21 cellular contexts compared by ENCODE assay signal in the genomic region with DNA sequence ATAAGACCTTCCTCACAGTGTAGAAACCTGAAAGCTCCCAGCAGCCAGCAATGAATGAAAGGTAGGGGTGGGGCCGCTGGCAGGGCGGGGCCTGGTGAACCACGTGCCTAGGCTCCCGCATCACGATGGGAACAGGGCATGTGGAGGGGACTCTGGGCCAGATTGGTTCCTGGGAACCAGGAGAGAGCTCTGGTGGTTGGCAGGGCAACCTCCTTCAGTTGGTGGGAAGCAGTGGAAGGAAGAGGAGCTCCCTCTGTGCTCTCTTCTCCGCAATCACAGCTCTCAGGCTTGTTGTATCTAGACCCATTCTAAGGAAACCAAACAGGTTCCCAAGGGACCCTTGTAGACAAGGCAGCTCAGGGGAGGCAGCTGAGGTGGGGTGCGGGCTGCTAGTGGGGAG. TPM values are rescaled to one million over a fixed set of nuclear protein-coding genes. Genes with fewer than 3 reads are reported as not detected.
DNase-seq lines count a peak whose midpoint lies in the region; ATAC-seq, FAIRE-seq and TF ChIP-seq lines count a peak whose summit lies in the region.
"Had no signal": no experiment of that assay in that cellular context is flagged by ENCODE, and none has a peak within 500 bp of the region (broad histone marks: within the 10 kb centered on the region; RNA-seq: fewer than 3 reads in every experiment).

No MANE protein-coding gene starts in this region.

- in situ Hi-C loops in HepG2 (cut with HindIII; ENCODE audit: extremely low pct_ligation_motif_present, low pct_unique_long_range_greater_than_20kb), result no loop called here

- H4K8ac ChIP-seq in mesendoderm (ENCODE audit: low read depth, low read length), result no peak overlapping the region

- H2BK15ac ChIP-seq in mesendoderm (replicated peaks; ENCODE audit: low read depth), result no peak overlapping the region

- H4K5ac ChIP-seq in mesendoderm (ENCODE audit: low read length), result no peak overlapping the region

- H3K27me3 ChIP-seq in HepG2 (ENCODE audit: control insufficient read depth in 1 of 2, insufficient read depth in 2 of 2, low read length in 2 of 2), result no peaks in the 10 kb centered on the region
- no peaks in the 10 kb centered on the region for H3K27me3 ChIP-seq in right lobe of liver
- H3K27me3 ChIP-seq in mesendoderm (ENCODE audit: insufficient read depth, low read length, poor library complexity), result no peaks in the 10 kb centered on the region
- H3K27me3 ChIP-seq: breast epithelium, sigmoid colon, upper lobe of left lung had no signal

- no peaks in the 10 kb centered on the region for H3K27me3 Mint-ChIP-seq in dendritic cell treated with granulocyte-macrophage colony-stimulating factor and Interleukin-4, amounts not matched to agents 40 ng/mL and 50 ng/mL, for 4 days
- H3K27me3 Mint-ChIP-seq: activated CD8-positive, alpha-beta memory T cell treated with anti-CD3 and anti-CD28 coated beads, Interleukin-2, amount 10 ng/mL, durations not matched to agents 7 days and 5 days had no signal

- peaks cover 50% of the 10 kb centered on the region for H3K36me3 Mint-ChIP-seq in dendritic cell treated with granulocyte-macrophage colony-stimulating factor and Interleukin-4, amounts not matched to agents 40 ng/mL and 50 ng/mL, for 4 days (ENCODE audit: low read depth)

- H2AFZ ChIP-seq in HepG2 (ENCODE audit: low read length), result no peak overlapping the region

- H3K27ac ChIP-seq in HepG2 (ENCODE audit: extremely low read length, insufficient read depth, low read length) (no peak overlapping the region), right lobe of liver (no peak overlapping the region), mesendoderm (ENCODE audit: low read depth, low read length) (no peak overlapping the region)
- H3K27ac ChIP-seq: epithelial cell of prostate, sigmoid colon had no signal

- CTCF ChIA-PET in HepG2 (lab: Yijun Ruan, JAX; ENCODE audit: low intra/inter-chr PET ratio, low total read pairs), result no interaction called here

- no peaks in the 10 kb centered on the region for H3K9me3 Mint-ChIP-seq in dendritic cell treated with granulocyte-macrophage colony-stimulating factor and Interleukin-4, amounts not matched to agents 40 ng/mL and 50 ng/mL, for 4 days

- no peak overlapping the region for H3K56ac ChIP-seq in mesendoderm (ENCODE audit: low read length)

- H3K4me2 ChIP-seq in HepG2 (ENCODE audit: low read depth, low read length), result no peak overlapping the region
- no peak overlapping the region for H3K4me2 ChIP-seq in mesendoderm (ENCODE audit: low read length)
- H3K4me2 ChIP-seq: SK-N-SH had no signal

- H3K4me1 ChIP-seq in HepG2 (ENCODE audit: insufficient read depth, low read length) (peaks cover 34% of the 10 kb centered on the region), right lobe of liver (peaks cover 0 to 30% (median 13%) of the 10 kb centered on the region in 4 donors), mesendoderm (ENCODE audit: control insufficient read depth, low read depth, low read length) (peaks cover 3% of the 10 kb centered on the region)

- H3K36me3 ChIP-seq in HepG2 (replicated peaks in 1 of 2; ENCODE audit: control insufficient read depth in 1 of 2, insufficient read depth in 2 of 2, low read length in 2 of 2) (peaks cover 18 to 73% of the 10 kb centered on the region in 2 experiments), right lobe of liver (peaks cover 0 to 10% (median 2%) of the 10 kb centered on the region in 4 donors), mesendoderm (ENCODE audit: control insufficient read depth, insufficient read depth, low read length) (no peaks in the 10 kb centered on the region)
- H3K36me3 ChIP-seq: breast epithelium had no signal

- TF ChIP-seq CTCF in HepG2 (CRISPR knock-in tag; IDR thresholded peaks at IDR 0.05) (no peak), right lobe of liver (IDR thresholded peaks at IDR 0.05) (no peak)

- no peak overlapping the region for H2AK5ac ChIP-seq in mesendoderm (ENCODE audit: low read length)

- no peak for FAIRE-seq in HepG2 (lab: Jason Lieb, UNC)
- FAIRE-seq in RCC 7860 (lab: Jason Lieb, UNC), result no peak

- H3K9ac ChIP-seq in HepG2 (ENCODE audit: insufficient read depth, low read depth, low read length), result no peak overlapping the region
- no peak overlapping the region for H3K9ac ChIP-seq in mesendoderm (ENCODE audit: low read length)
- H3K9ac ChIP-seq: SK-N-SH had no signal

- H3K4me3 ChIP-seq in HepG2 (replicated peaks in 1 of 3; ENCODE audit: insufficient read depth in 1 of 3, low read depth in 2 of 3, low read length in 3 of 3), result no peak overlapping the region
- H3K4me3 ChIP-seq in right lobe of liver, result no peak overlapping the region
- H3K4me3 ChIP-seq in mesendoderm (ENCODE audit: low read length), result no peak overlapping the region
- H3K4me3 ChIP-seq: breast epithelium, sigmoid colon, upper lobe of left lung had no signal

- intact Hi-C loops in HepG2 (cut with micrococcal nuclease; ENCODE audit: unreplicated experiment) (no loop called here), right lobe of liver (cut with DNase I) (no loop called here)
- intact Hi-C loops in dendritic cell treated with granulocyte-macrophage colony-stimulating factor and Interleukin-4, amounts not matched to agents 40 ng/mL and 50 ng/mL, for 4 days (cut with micrococcal nuclease), result no loop called here

- no peak for TF ChIP-seq RAD21 in HepG2 (CRISPR knock-in tag; IDR thresholded peaks at IDR 0.05)

- H3K79me1 ChIP-seq in mesendoderm (ENCODE audit: low read length), result peaks cover 27% of the 10 kb centered on the region

- no peak overlapping the region for H3K23ac ChIP-seq in mesendoderm (ENCODE audit: low read length)

- ATAC-seq in HepG2 (no peak), right lobe of liver (no peak), HG03469 (IDR thresholded peaks at IDR 0.05; ENCODE audit: unreplicated experiment) (no peak)
- ATAC-seq: activated CD8-positive, alpha-beta memory T cell treated with anti-CD3 and anti-CD28 coated beads, Interleukin-2, amount 10 ng/mL, durations not matched to agents 7 days and 5 days; stimulated activated naive CD8-positive, alpha-beta T cell treated with anti-CD3 and anti-CD28 coated beads, Interleukin-15, Interleukin-2, amounts not matched to agents 100 U/mL and 50 U/mL, for 24 hours had no signal

- H3K79me2 ChIP-seq in HepG2 (ENCODE audit: insufficient read depth, low read length), result peaks cover 84% of the 10 kb centered on the region
- H3K79me2 ChIP-seq in mesendoderm (ENCODE audit: control insufficient read depth, insufficient read depth, low read length), result peaks cover 54% of the 10 kb centered on the region

- WGBS in HepG2 (ENCODE audit: low lambda C conversion rate), result 95% methylated on average over 7 of the region's 7 CpGs
- WGBS in right lobe of liver (ENCODE audit: insufficient coverage, low coverage, low lambda C conversion rate, missing lambda C conversion rate), result no CpG with 5 or more reads among the region's 7 CpGs
- WGBS in mesendoderm (ENCODE audit: extremely low coverage, insufficient coverage, low lambda C conversion rate), result no CpG with 5 or more reads among the region's 7 CpGs

- TF ChIP-seq POLR2A in HepG2 (IDR thresholded peaks at IDR 0.05; ENCODE audit: insufficient read depth in 1 of 2, low read depth in 2 of 2, low read length in 2 of 2) (no peak), right lobe of liver (IDR thresholded peaks at IDR 0.05) (no peak)

- H2BK120ac ChIP-seq in mesendoderm (ENCODE audit: low read depth, low read length), result no peak overlapping the region

- POLR2A ChIA-PET in HepG2 (lab: Yijun Ruan, JAX), result interaction anchor here (0.7 to 1.3 kb wide), 3 partner anchors 9 to 58 kb away, joined by 3 to 5 read pairs (median 3); a partner anchor contains a TSS

- no TSS peak for BruUV-seq in HepG2 (replicated peaks; lab: Mats Ljungman, UMichigan)

- no peaks in the 10 kb centered on the region for H3K9me3 ChIP-seq in HepG2 (ENCODE audit: low read length)
- H3K9me3 ChIP-seq in right lobe of liver, result no peaks in the 10 kb centered on the region
- H3K9me3 ChIP-seq: breast epithelium, sigmoid colon, SK-N-SH, upper lobe of left lung had no signal

- no peak overlapping the region for H3K4ac ChIP-seq in mesendoderm (ENCODE audit: low read depth, low read length)

- no peak overlapping the region for H3K18ac ChIP-seq in mesendoderm (ENCODE audit: low read length)

- H3K27ac Mint-ChIP-seq in dendritic cell treated with granulocyte-macrophage colony-stimulating factor and Interleukin-4, amounts not matched to agents 40 ng/mL and 50 ng/mL, for 4 days, result peak overlapping the region; percentile 63
- H3K27ac Mint-ChIP-seq: activated CD8-positive, alpha-beta memory T cell treated with anti-CD3 and anti-CD28 coated beads, Interleukin-2, amount 10 ng/mL, durations not matched to agents 7 days and 5 days had no signal

- peaks cover 75% of the 10 kb centered on the region for H3K4me1 Mint-ChIP-seq in dendritic cell treated with granulocyte-macrophage colony-stimulating factor and Interleukin-4, amounts not matched to agents 40 ng/mL and 50 ng/mL, for 4 days (ENCODE audit: low read depth)

- TF ChIP-seq EP300 in HepG2 (IDR thresholded peaks at IDR 0.05; ENCODE audit: low read depth in 2 of 2, low read length in 2 of 2) (no peak), HepG2 (CRISPR knock-in tag; IDR thresholded peaks at IDR 0.05; ENCODE audit: borderline replicate concordance) (no peak)

- DNase-seq in HepG2 (ENCODE audit: low spot score) (no peak), right lobe of liver (no peak), mesendoderm (peak; percentile 55), NCI-H82 treated with DMSO at 0.1 percent for 48 hours (lab: John Stamatoyannopoulos, UW; ENCODE audit: unreplicated experiment) (no peak), RCC 7860 (ENCODE audit: low spot score) (no peak), KG1 (lab: John Stamatoyannopoulos, UW) (no peak)
- DNase-seq: 8988T; activated CD4-positive, alpha-beta T cell treated with anti-CD3 and anti-CD28 coated beads for 4 hours; activated CD8-positive, alpha-beta memory T cell treated with anti-CD3 and anti-CD28 coated beads, Interleukin-2, amount 10 ng/mL, durations not matched to agents 7 days and 5 days; GF-D8; NCI-H1092; NCI-H2029 treated with DMSO at 0.1 percent for 48 hours; NCI-H446 treated with DMSO at 0.1 percent for 48 hours; sigmoid colon; SK-N-SH; stimulated activated naive CD8-positive, alpha-beta T cell treated with anti-CD3 and anti-CD28 coated beads, Interleukin-15, Interleukin-2, amounts not matched to agents 100 U/mL and 50 U/mL, for 24 hours had no signal

- no peak overlapping the region for H2BK5ac ChIP-seq in mesendoderm (ENCODE audit: low read length)

- H3K4me3 Mint-ChIP-seq in dendritic cell treated with granulocyte-macrophage colony-stimulating factor and Interleukin-4, amounts not matched to agents 40 ng/mL and 50 ng/mL, for 4 days, result no peak overlapping the region
- H3K4me3 Mint-ChIP-seq: activated CD8-positive, alpha-beta memory T cell treated with anti-CD3 and anti-CD28 coated beads, Interleukin-2, amount 10 ng/mL, durations not matched to agents 7 days and 5 days had no signal

- H4K20me1 ChIP-seq in HepG2 (ENCODE audit: insufficient read depth, low read length), result peaks cover 77% of the 10 kb centered on the region

RNA-seq across cellular contexts. Expression of a gene that starts 10.5 kb away (rescaled TPM):
- total RNA-seq in HepG2 (2016; rRNA removed; fragmentation: Illumina TruSeq; extraction: Trizol) (69.8 and 93.1 TPM in 2 replicates), right lobe of liver (10 to 100 TPM; 19.2 to 31.7 (median 27.8) TPM)
- total RNA-seq in HepG2 (2016; cell fraction: cytosol; rRNA removed; fragmentation: Illumina TruSeq; extraction: Trizol; ENCODE audit: low read depth), result 52.6 and 57.4 TPM in 2 replicates
- 76.8 and 80.6 TPM in 2 replicates for total RNA-seq in HepG2 (2016; cell fraction: insoluble cytoplasmic fraction; rRNA removed; fragmentation: Illumina TruSeq; extraction: Trizol)
- 41.5 and 45.8 TPM in 2 replicates for total RNA-seq in HepG2 (2016; cell fraction: membrane; rRNA removed; fragmentation: Illumina TruSeq; extraction: Trizol)
- total RNA-seq in HepG2 (2016; cell fraction: nucleus; rRNA removed; fragmentation: Illumina TruSeq; extraction: Trizol), result 84.5 and 97.4 TPM in 2 replicates
- 51.5 and 52.3 TPM in 2 replicates for polyA plus RNA-seq in HepG2 (2011; rRNA removed)
- polyA plus RNA-seq in HepG2 (2011; cell fraction: cytosol; rRNA removed), result 25.4 and 28.7 TPM in 2 replicates
- polyA plus RNA-seq in HepG2 (2011; cell fraction: nucleus; rRNA removed), result 184 and 204 TPM in 2 replicates
- polyA plus RNA-seq in HepG2 (2012), result 70.4 and 97.1 TPM in 2 replicates
- polyA plus RNA-seq in HepG2 (2016; cell fraction: cytosol; fragmentation: Illumina TruSeq; extraction: Trizol; ENCODE audit: low read depth), result 4.7 and 5.8 TPM in 2 replicates
- polyA plus RNA-seq in HepG2 (2016; cell fraction: insoluble cytoplasmic fraction; fragmentation: Illumina TruSeq; extraction: Trizol; ENCODE audit: low read depth), result 87.5 and 99.8 TPM in 2 replicates
- polyA plus RNA-seq in HepG2 (2016; cell fraction: membrane; fragmentation: Illumina TruSeq; extraction: Trizol; ENCODE audit: low read depth), result 11.1 and 11.7 TPM in 2 replicates
- 238 and 249 TPM in 2 replicates for polyA plus RNA-seq in HepG2 (2016; cell fraction: nucleus; fragmentation: Illumina TruSeq; extraction: Trizol; ENCODE audit: insufficient read depth, low read depth)
- 58.5 and 111 TPM in 2 replicates for polyA minus RNA-seq in HepG2 (2011; rRNA and poly(A)+ RNA removed; ENCODE audit: low replicate concordance)
- polyA minus RNA-seq in HepG2 (2011; cell fraction: cytosol; rRNA and poly(A)+ RNA removed), result 31.9 and 47.6 TPM in 2 replicates
- 134 and 143 TPM in 2 replicates for polyA minus RNA-seq in HepG2 (2011; cell fraction: nucleus; rRNA and poly(A)+ RNA removed)
- 34.7 TPM for polyA plus RNA-seq in mesendoderm (2013, experiment 1 of 2)
- 35.7 TPM for polyA plus RNA-seq in mesendoderm (2013, experiment 2 of 2)

RNA-seq across cellular contexts. Expression of a gene that starts 46.8 kb away (rescaled TPM):
- total RNA-seq in HepG2 (2016; rRNA removed; fragmentation: Illumina TruSeq; extraction: Trizol) (12.6 and 15.4 TPM in 2 replicates), right lobe of liver (10 to 100 TPM in 1 of 6 experiments, 1 to 10 TPM in 5; 7.5 to 11.2 (median 8.4) TPM)
- total RNA-seq in HepG2 (2016; cell fraction: cytosol; rRNA removed; fragmentation: Illumina TruSeq; extraction: Trizol; ENCODE audit: low read depth), result 9.2 and 9.5 TPM in 2 replicates
- 14.1 and 14.7 TPM in 2 replicates for total RNA-seq in HepG2 (2016; cell fraction: insoluble cytoplasmic fraction; rRNA removed; fragmentation: Illumina TruSeq; extraction: Trizol)
- 8.1 and 9.4 TPM in 2 replicates for total RNA-seq in HepG2 (2016; cell fraction: membrane; rRNA removed; fragmentation: Illumina TruSeq; extraction: Trizol)
- 16.3 and 18.0 TPM in 2 replicates for total RNA-seq in HepG2 (2016; cell fraction: nucleus; rRNA removed; fragmentation: Illumina TruSeq; extraction: Trizol)
- 51.0 and 54.5 TPM in 2 replicates for polyA plus RNA-seq in HepG2 (2011; rRNA removed)
- 32.5 and 55.6 TPM in 2 replicates for polyA plus RNA-seq in HepG2 (2011; cell fraction: cytosol; rRNA removed)
- polyA plus RNA-seq in HepG2 (2011; cell fraction: nucleus; rRNA removed), result 105 and 118 TPM in 2 replicates
- 18.4 and 20.0 TPM in 2 replicates for polyA plus RNA-seq in HepG2 (2012)
- 1.5 and 2.3 TPM in 2 replicates for polyA plus RNA-seq in HepG2 (2016; cell fraction: cytosol; fragmentation: Illumina TruSeq; extraction: Trizol; ENCODE audit: low read depth)
- polyA plus RNA-seq in HepG2 (2016; cell fraction: insoluble cytoplasmic fraction; fragmentation: Illumina TruSeq; extraction: Trizol; ENCODE audit: low read depth), result 22.3 and 23.7 TPM in 2 replicates
- 3.7 and 4.9 TPM in 2 replicates for polyA plus RNA-seq in HepG2 (2016; cell fraction: membrane; fragmentation: Illumina TruSeq; extraction: Trizol; ENCODE audit: low read depth)
- 47.6 and 49.5 TPM in 2 replicates for polyA plus RNA-seq in HepG2 (2016; cell fraction: nucleus; fragmentation: Illumina TruSeq; extraction: Trizol; ENCODE audit: insufficient read depth, low read depth)
- 44.8 and 70.9 TPM in 2 replicates for polyA minus RNA-seq in HepG2 (2011; rRNA and poly(A)+ RNA removed; ENCODE audit: low replicate concordance)
- 14.6 and 17.4 TPM in 2 replicates for polyA minus RNA-seq in HepG2 (2011; cell fraction: cytosol; rRNA and poly(A)+ RNA removed)
- 42.8 and 50.6 TPM in 2 replicates for polyA minus RNA-seq in HepG2 (2011; cell fraction: nucleus; rRNA and poly(A)+ RNA removed)
- polyA plus RNA-seq in mesendoderm (2013, experiment 1 of 2), result 8.5 TPM
- 8.7 TPM for polyA plus RNA-seq in mesendoderm (2013, experiment 2 of 2)

RNA-seq across cellular contexts. Expression of a gene that starts 57.3 kb away (rescaled TPM):
- total RNA-seq in HepG2 (2016; rRNA removed; fragmentation: Illumina TruSeq; extraction: Trizol) (80.4 and 84.2 TPM in 2 replicates), right lobe of liver (10 to 100 TPM; 14.9 to 47.7 (median 15.9) TPM)
- 18.1 and 20.7 TPM in 2 replicates for total RNA-seq in HepG2 (2016; cell fraction: cytosol; rRNA removed; fragmentation: Illumina TruSeq; extraction: Trizol; ENCODE audit: low read depth)
- 79.1 and 84.4 TPM in 2 replicates for total RNA-seq in HepG2 (2016; cell fraction: insoluble cytoplasmic fraction; rRNA removed; fragmentation: Illumina TruSeq; extraction: Trizol)
- 44.8 and 49.7 TPM in 2 replicates for total RNA-seq in HepG2 (2016; cell fraction: membrane; rRNA removed; fragmentation: Illumina TruSeq; extraction: Trizol)
- 64.8 and 79.0 TPM in 2 replicates for total RNA-seq in HepG2 (2016; cell fraction: nucleus; rRNA removed; fragmentation: Illumina TruSeq; extraction: Trizol)
- polyA plus RNA-seq in HepG2 (2011; rRNA removed), result 49.4 and 54.7 TPM in 2 replicates
- polyA plus RNA-seq in HepG2 (2011; cell fraction: cytosol; rRNA removed), result 41.5 and 46.7 TPM in 2 replicates
- polyA plus RNA-seq in HepG2 (2011; cell fraction: nucleus; rRNA removed), result 131 and 162 TPM in 2 replicates
- 27.0 and 35.2 TPM in 2 replicates for polyA plus RNA-seq in HepG2 (2012)
- polyA plus RNA-seq in HepG2 (2016; cell fraction: cytosol; fragmentation: Illumina TruSeq; extraction: Trizol; ENCODE audit: low read depth), result 8.2 and 10.2 TPM in 2 replicates
- 69.7 and 75.5 TPM in 2 replicates for polyA plus RNA-seq in HepG2 (2016; cell fraction: insoluble cytoplasmic fraction; fragmentation: Illumina TruSeq; extraction: Trizol; ENCODE audit: low read depth)
- polyA plus RNA-seq in HepG2 (2016; cell fraction: membrane; fragmentation: Illumina TruSeq; extraction: Trizol; ENCODE audit: low read depth), result 20.9 and 22.2 TPM in 2 replicates
- polyA plus RNA-seq in HepG2 (2016; cell fraction: nucleus; fragmentation: Illumina TruSeq; extraction: Trizol; ENCODE audit: insufficient read depth, low read depth), result 59.4 and 64.9 TPM in 2 replicates
- 142 and 329 TPM in 2 replicates for polyA minus RNA-seq in HepG2 (2011; rRNA and poly(A)+ RNA removed; ENCODE audit: low replicate concordance)
- 36.3 and 43.7 TPM in 2 replicates for polyA minus RNA-seq in HepG2 (2011; cell fraction: cytosol; rRNA and poly(A)+ RNA removed)
- 112 and 117 TPM in 2 replicates for polyA minus RNA-seq in HepG2 (2011; cell fraction: nucleus; rRNA and poly(A)+ RNA removed)
- polyA plus RNA-seq in mesendoderm (2013, experiment 1 of 2), result 20.5 TPM
- 18.2 TPM for polyA plus RNA-seq in mesendoderm (2013, experiment 2 of 2)

RNA-seq across cellular contexts. Expression of a gene that starts 57.7 kb away (rescaled TPM):
- 111 and 142 TPM in 2 replicates for total RNA-seq in HepG2 (2016; rRNA removed; fragmentation: Illumina TruSeq; extraction: Trizol)
- 27.2 and 33.8 TPM in 2 replicates for total RNA-seq in HepG2 (2016; cell fraction: cytosol; rRNA removed; fragmentation: Illumina TruSeq; extraction: Trizol; ENCODE audit: low read depth)
- 112 and 143 TPM in 2 replicates for total RNA-seq in HepG2 (2016; cell fraction: insoluble cytoplasmic fraction; rRNA removed; fragmentation: Illumina TruSeq; extraction: Trizol)
- 46.0 and 47.2 TPM in 2 replicates for total RNA-seq in HepG2 (2016; cell fraction: membrane; rRNA removed; fragmentation: Illumina TruSeq; extraction: Trizol)
- 80.6 and 99.3 TPM in 2 replicates for total RNA-seq in HepG2 (2016; cell fraction: nucleus; rRNA removed; fragmentation: Illumina TruSeq; extraction: Trizol)
- 97.6 and 100 TPM in 2 replicates for polyA plus RNA-seq in HepG2 (2011; rRNA removed)
- polyA plus RNA-seq in HepG2 (2011; cell fraction: cytosol; rRNA removed), result 98.1 and 112 TPM in 2 replicates
- polyA plus RNA-seq in HepG2 (2011; cell fraction: nucleus; rRNA removed), result 129 and 137 TPM in 2 replicates
- 83.8 and 88.4 TPM in 2 replicates for polyA plus RNA-seq in HepG2 (2012)
- 31.2 and 32.8 TPM in 2 replicates for polyA plus RNA-seq in HepG2 (2016; cell fraction: cytosol; fragmentation: Illumina TruSeq; extraction: Trizol; ENCODE audit: low read depth)
- polyA plus RNA-seq in HepG2 (2016; cell fraction: insoluble cytoplasmic fraction; fragmentation: Illumina TruSeq; extraction: Trizol; ENCODE audit: low read depth), result 119 and 123 TPM in 2 replicates
- 30.0 and 32.3 TPM in 2 replicates for polyA plus RNA-seq in HepG2 (2016; cell fraction: membrane; fragmentation: Illumina TruSeq; extraction: Trizol; ENCODE audit: low read depth)
- polyA plus RNA-seq in HepG2 (2016; cell fraction: nucleus; fragmentation: Illumina TruSeq; extraction: Trizol; ENCODE audit: insufficient read depth, low read depth), result 89.9 and 95.2 TPM in 2 replicates
- 49.6 and 117 TPM in 2 replicates for polyA minus RNA-seq in HepG2 (2011; rRNA and poly(A)+ RNA removed; ENCODE audit: low replicate concordance)
- 61.7 and 68.8 TPM in 2 replicates for polyA minus RNA-seq in HepG2 (2011; cell fraction: cytosol; rRNA and poly(A)+ RNA removed)
- 155 and 167 TPM in 2 replicates for polyA minus RNA-seq in HepG2 (2011; cell fraction: nucleus; rRNA and poly(A)+ RNA removed)
- 10 to 100 TPM; 27.6 to 50.5 (median 37.4) TPM for total RNA-seq in right lobe of liver
- 45.0 TPM for polyA plus RNA-seq in mesendoderm (2013, experiment 1 of 2)
- polyA plus RNA-seq in mesendoderm (2013, experiment 2 of 2), result 45.0 TPM
